23 cellular contexts compared by ENCODE assay signal in the genomic region with DNA sequence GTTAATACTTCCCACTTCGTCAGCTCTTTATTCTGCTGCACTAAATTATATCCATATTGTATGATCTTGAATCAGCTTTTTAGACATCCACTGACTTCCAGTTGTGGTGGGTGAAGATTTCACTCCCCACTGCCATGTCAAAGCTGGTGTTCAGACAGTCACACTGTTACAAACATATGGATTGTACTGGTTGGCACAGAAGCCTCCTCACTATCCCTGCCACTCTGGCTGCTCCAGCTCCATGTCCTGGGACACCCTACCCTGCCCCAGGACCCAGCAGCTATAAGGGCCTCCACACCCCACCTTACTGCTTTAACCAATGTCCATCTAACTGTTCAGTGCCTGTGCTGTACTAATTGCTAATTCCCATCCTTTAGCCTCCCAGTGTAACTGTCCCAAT.
"Had no signal": no experiment of that assay in that cellular context is flagged by ENCODE, and none has a peak within 500 bp of the region (broad histone marks: within the 10 kb centered on the region; RNA-seq: fewer than 3 reads in every experiment).

No MANE protein-coding gene starts in this region.

- H3K4me3 ChIP-seq: lung, psoas muscle, spleen, testis, tibial nerve, upper lobe of right lung, vagina had no signal

- H3K27ac Mint-ChIP-seq: nephron progenitor cell; stimulated activated naive B cell treated with anti-CD40 and anti-IgM and Interleukin-4, amounts not matched to agents 10 μg/mL and 1 μg/mL and 100 μg/mL, for 72 hours had no signal

- H3K36me3 ChIP-seq: vagina had no signal

- H3K27me3 Mint-ChIP-seq: stimulated activated naive B cell treated with anti-CD40 and anti-IgM and Interleukin-4, amounts not matched to agents 10 μg/mL and 1 μg/mL and 100 μg/mL, for 72 hours; stimulated activated naive CD8-positive, alpha-beta T cell treated with anti-CD3 and anti-CD28 coated beads, Interleukin-15, amount 100 ng/mL, for 72 hours had no signal

- H3K9me3 Mint-ChIP-seq: stimulated activated naive B cell treated with anti-CD40 and anti-IgM and Interleukin-4, amounts not matched to agents 10 μg/mL and 1 μg/mL and 100 μg/mL, for 72 hours; stimulated activated naive CD8-positive, alpha-beta T cell treated with anti-CD3 and anti-CD28 coated beads, Interleukin-15, amount 100 ng/mL, for 72 hours had no signal

- ATAC-seq: left colon; left ventricle myocardium superior; psoas muscle; sciatic nerve; stimulated activated naive B cell treated with anti-CD40 and anti-IgM and Interleukin-4, amounts not matched to agents 10 μg/mL and 1 μg/mL and 100 μg/mL, for 72 hours; stimulated activated naive CD8-positive, alpha-beta T cell treated with anti-CD3 and anti-CD28 coated beads, Interleukin-15, amount 100 ng/mL, for 72 hours; upper lobe of right lung had no signal

- H3K27me3 ChIP-seq: spleen, testis, tibial nerve, upper lobe of right lung, vagina had no signal

- H3K4me1 ChIP-seq: psoas muscle, spleen, testis, tibial nerve, upper lobe of right lung, vagina had no signal

- DNase-seq: effector CD4-positive, alpha-beta T cell; foreskin melanocyte; head of caudate nucleus; hippocampal formation; left colon; left ventricle myocardium superior; mesenchymal stem cell; midbrain; nephron progenitor cell; psoas muscle; retina; spleen; stimulated activated CD4-positive, alpha-beta T cell treated with anti-CD3 and anti-CD28 coated beads, Interleukin-15, amount 100 ng/mL, for 24 hours; stimulated activated CD4-positive, alpha-beta T cell treated with anti-CD3 and anti-CD28 coated beads, Interleukin-1b, Interleukin-23, amount 100 ng/mL, for 48 hours; stimulated activated CD4-positive, alpha-beta T cell treated with anti-CD3 and anti-CD28 coated beads, Interleukin-4, amount 100 ng/mL, for 24 hours; stimulated activated naive B cell treated with anti-CD40 and anti-IgM and Interleukin-4, amounts not matched to agents 10 μg/mL and 1 μg/mL and 100 μg/mL, for 72 hours; stimulated activated naive CD8-positive, alpha-beta T cell treated with anti-CD3 and anti-CD28 coated beads, Interleukin-15, amount 100 ng/mL, for 72 hours; testis; upper lobe of right lung had no signal

- H3K27ac ChIP-seq: psoas muscle, spleen, testis, tibial nerve, upper lobe of right lung, vagina had no signal

- H3K4me1 Mint-ChIP-seq: nephron progenitor cell had no signal

- H3K4me3 Mint-ChIP-seq: nephron progenitor cell; stimulated activated naive B cell treated with anti-CD40 and anti-IgM and Interleukin-4, amounts not matched to agents 10 μg/mL and 1 μg/mL and 100 μg/mL, for 72 hours; stimulated activated naive CD8-positive, alpha-beta T cell treated with anti-CD3 and anti-CD28 coated beads, Interleukin-15, amount 100 ng/mL, for 72 hours had no signal

- H3K9me3 ChIP-seq: psoas muscle, spleen, testis, tibial nerve, upper lobe of right lung, vagina had no signal
